In the genomic region with DNA sequence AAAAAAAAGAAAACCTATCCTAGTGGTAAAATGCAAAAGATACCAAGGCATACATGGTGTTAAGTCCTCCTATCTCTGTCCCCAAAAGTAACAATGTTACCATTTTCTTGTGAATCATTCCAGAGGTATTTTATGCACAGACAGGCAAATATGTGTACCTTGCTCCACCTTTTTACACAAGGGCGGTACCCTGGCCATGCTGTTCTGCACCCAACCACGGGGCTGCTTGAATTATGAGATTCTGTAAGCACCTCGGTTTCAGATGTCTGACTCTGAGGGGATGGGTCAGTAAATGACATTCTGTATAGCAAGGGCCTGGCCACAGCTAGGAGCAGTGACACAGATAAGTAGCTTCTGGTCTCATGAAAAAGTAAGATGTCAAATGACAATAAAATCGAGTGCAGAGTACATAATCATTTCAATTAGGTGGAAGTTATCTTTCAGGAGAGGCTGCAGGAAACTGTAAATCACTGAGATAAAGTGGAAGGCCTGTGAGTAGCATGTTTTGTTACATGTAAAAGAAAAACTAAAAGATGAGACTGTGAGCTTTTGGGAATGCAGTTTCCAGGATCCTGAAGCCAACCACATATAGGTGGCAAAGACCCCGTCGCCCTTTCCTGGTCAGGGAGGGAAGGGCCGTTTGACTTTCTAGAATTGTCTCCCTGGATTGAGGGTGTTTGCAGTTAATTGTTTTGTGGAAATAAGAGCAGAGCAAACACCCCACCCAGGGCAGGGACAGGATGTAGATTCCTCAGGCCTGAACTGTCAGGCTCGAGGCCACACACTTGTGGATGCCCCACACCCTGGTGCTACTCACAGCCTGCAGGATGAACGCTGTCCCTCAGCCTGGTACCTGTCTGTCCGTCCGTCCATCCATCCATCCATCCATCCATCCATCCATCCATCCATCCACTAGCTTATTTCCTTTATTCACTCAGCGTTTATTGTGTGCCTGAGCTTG, we compare ENCODE assay signal across 12 cellular contexts. TPM values are rescaled to one million over a fixed set of nuclear protein-coding genes. Genes with fewer than 3 reads are reported as not detected.
DNase-seq lines count a peak whose midpoint lies in the region; ATAC-seq and TF ChIP-seq lines count a peak whose summit lies in the region.
"Had no signal": no experiment of that assay in that cellular context is flagged by ENCODE, and none has a peak within 500 bp of the region (broad histone marks: within the 10 kb centered on the region; RNA-seq: fewer than 3 reads in every experiment).

No MANE protein-coding gene starts in this region.

- H3K36me3 ChIP-seq in HEK293 (ENCODE audit: control insufficient read depth in 2 of 2, insufficient read depth in 1 of 2, low read length in 2 of 2) (no peaks in the 10 kb centered on the region), body of pancreas (replicated peaks in 1 of 2; ENCODE audit: insufficient read depth in 1 of 2, low read depth in 2 of 2) (no peaks in the 10 kb centered on the region)
- H3K36me3 ChIP-seq: BE2C had no signal

- H3K4me1 ChIP-seq in HEK293 (ENCODE audit: control insufficient read depth, insufficient read depth, low read length): no peaks in the 10 kb centered on the region
- H3K4me1 ChIP-seq in body of pancreas: no peaks in the 10 kb centered on the region
- H3K4me1 ChIP-seq: BE2C had no signal

- H3K4me3 ChIP-seq in HEK293 (ENCODE audit: low read depth, low read length) (no peak overlapping the region), body of pancreas (no peak overlapping the region)

- H3K9me3 ChIP-seq in HEK293 (ENCODE audit: control insufficient read depth, insufficient read depth, low read depth, low read length) (no peaks in the 10 kb centered on the region), body of pancreas (no peaks in the 10 kb centered on the region)
- H3K9me3 ChIP-seq: BE2C had no signal

- H3K27ac ChIP-seq in HEK293 (ENCODE audit: extremely low read depth, low read depth, low read length): no peak overlapping the region
- peak overlapping the region; percentile 95 for H3K27ac ChIP-seq in RWPE1
- H3K27ac ChIP-seq in body of pancreas: no peak overlapping the region
- H3K27ac ChIP-seq: HL-60 had no signal

- 58 to 59% methylated on average over 12 of the region's 12 CpGs for WGBS in body of pancreas, 2 donors

- CTCF ChIA-PET in HEK293 (lab: Yijun Ruan, JAX): interaction anchor here (0.9 kb wide), 1 partner anchor 66 kb away, joined by 3 read pairs; no protein-coding TSS in a partner anchor
- CTCF ChIA-PET in RWPE1 (lab: Yijun Ruan, JAX): no interaction called here

- intact Hi-C loops in body of pancreas (cut with DNase I): no loop called here

- TF ChIP-seq CTCF in HEK293 (tag by site-specific recombination; IDR thresholded peaks at IDR 0.05) (no peak), RWPE1 (conservative IDR thresholded peaks at IDR 0.05; ENCODE audit: low read depth) (no peak), body of pancreas (IDR thresholded peaks at IDR 0.05) (no peak)

- POLR2A ChIA-PET in HEK293 (lab: Yijun Ruan, JAX): no interaction called here
- POLR2A ChIA-PET in RWPE1 (lab: Yijun Ruan, JAX; ENCODE audit: low non-redundant PET): no interaction called here

- DNase-seq in A172 (ENCODE audit: low spot score) (peak; percentile 77), RWPE1 (ENCODE audit: low spot score) (peak; percentile 44), left kidney (ENCODE audit: low read depth, low spot score) (peak; percentile 80), NCI-H1092 treated with DMSO at 0.1 percent for 48 hours (lab: John Stamatoyannopoulos, UW) (no peak), body of pancreas (no peak)
- DNase-seq: amniotic stem cell, BE2C, NCI-H1048 had no signal

- no peak for ATAC-seq in activated CD4-positive, CD25-positive, alpha-beta regulatory T cell treated with anti-CD3 and anti-CD28 coated beads, Interleukin-2, amount 50 U/mL, for 24 hours
- ATAC-seq in GM21360 (IDR thresholded peaks at IDR 0.05; ENCODE audit: unreplicated experiment) (no peak), body of pancreas (no peak)

- H3K27me3 ChIP-seq in body of pancreas: no peaks in the 10 kb centered on the region
- H3K27me3 ChIP-seq: BE2C had no signal

- no peak for TF ChIP-seq POLR2A in body of pancreas (IDR thresholded peaks at IDR 0.05)

TF ChIP-seq in HEK293, 187 proteins besides CTCF, POLR2A, EP300 and RAD21:
- no peak for TF ChIP-seq GLI4 (tag by site-specific recombination; IDR thresholded peaks at IDR 0.05)
- TF ChIP-seq, protein P1, sequence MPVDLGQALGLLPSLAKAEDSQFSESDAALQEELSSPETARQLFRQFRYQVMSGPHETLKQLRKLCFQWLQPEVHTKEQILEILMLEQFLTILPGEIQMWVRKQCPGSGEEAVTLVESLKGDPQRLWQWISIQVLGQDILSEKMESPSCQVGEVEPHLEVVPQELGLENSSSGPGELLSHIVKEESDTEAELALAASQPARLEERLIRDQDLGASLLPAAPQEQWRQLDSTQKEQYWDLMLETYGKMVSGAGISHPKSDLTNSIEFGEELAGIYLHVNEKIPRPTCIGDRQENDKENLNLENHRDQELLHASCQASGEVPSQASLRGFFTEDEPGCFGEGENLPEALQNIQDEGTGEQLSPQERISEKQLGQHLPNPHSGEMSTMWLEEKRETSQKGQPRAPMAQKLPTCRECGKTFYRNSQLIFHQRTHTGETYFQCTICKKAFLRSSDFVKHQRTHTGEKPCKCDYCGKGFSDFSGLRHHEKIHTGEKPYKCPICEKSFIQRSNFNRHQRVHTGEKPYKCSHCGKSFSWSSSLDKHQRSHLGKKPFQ (tag by site-specific recombination; IDR thresholded peaks at IDR 0.05): no peak
- no peak for TF ChIP-seq ZNF423 (tag by site-specific recombination; IDR thresholded peaks at IDR 0.05)
- no peak for TF ChIP-seq IKZF3 (tag by site-specific recombination; IDR thresholded peaks at IDR 0.05)
- 0 out of 2 replicates have a peak, but pooled peaks have one; percentile 17 for TF ChIP-seq ZNF600 (tag by site-specific recombination; IDR thresholded peaks at IDR 0.05)
- no peak for TF ChIP-seq FEZF1 (tag by site-specific recombination; IDR thresholded peaks at IDR 0.05)
- no peak for TF ChIP-seq ZXDB (tag by site-specific recombination; IDR thresholded peaks at IDR 0.05)
- peak; percentile 61 for TF ChIP-seq ZNF366 (tag by site-specific recombination; conservative IDR thresholded peaks at IDR 0.05)
- TF ChIP-seq GLIS2 (tag by site-specific recombination; IDR thresholded peaks at IDR 0.05): no peak
- TF ChIP-seq, protein P2, sequence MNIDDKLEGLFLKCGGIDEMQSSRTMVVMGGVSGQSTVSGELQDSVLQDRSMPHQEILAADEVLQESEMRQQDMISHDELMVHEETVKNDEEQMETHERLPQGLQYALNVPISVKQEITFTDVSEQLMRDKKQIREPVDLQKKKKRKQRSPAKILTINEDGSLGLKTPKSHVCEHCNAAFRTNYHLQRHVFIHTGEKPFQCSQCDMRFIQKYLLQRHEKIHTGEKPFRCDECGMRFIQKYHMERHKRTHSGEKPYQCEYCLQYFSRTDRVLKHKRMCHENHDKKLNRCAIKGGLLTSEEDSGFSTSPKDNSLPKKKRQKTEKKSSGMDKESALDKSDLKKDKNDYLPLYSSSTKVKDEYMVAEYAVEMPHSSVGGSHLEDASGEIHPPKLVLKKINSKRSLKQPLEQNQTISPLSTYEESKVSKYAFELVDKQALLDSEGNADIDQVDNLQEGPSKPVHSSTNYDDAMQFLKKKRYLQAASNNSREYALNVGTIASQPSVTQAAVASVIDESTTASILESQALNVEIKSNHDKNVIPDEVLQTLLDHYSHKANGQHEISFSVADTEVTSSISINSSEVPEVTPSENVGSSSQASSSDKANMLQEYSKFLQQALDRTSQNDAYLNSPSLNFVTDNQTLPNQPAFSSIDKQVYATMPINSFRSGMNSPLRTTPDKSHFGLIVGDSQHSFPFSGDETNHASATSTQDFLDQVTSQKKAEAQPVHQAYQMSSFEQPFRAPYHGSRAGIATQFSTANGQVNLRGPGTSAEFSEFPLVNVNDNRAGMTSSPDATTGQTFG (tag by site-specific recombination; IDR thresholded peaks at IDR 0.05; ENCODE audit: borderline replicate concordance): no peak
- TF ChIP-seq KLF1 (tag by site-specific recombination; IDR thresholded peaks at IDR 0.05): peak; percentile 64
- TF ChIP-seq, protein P3, sequence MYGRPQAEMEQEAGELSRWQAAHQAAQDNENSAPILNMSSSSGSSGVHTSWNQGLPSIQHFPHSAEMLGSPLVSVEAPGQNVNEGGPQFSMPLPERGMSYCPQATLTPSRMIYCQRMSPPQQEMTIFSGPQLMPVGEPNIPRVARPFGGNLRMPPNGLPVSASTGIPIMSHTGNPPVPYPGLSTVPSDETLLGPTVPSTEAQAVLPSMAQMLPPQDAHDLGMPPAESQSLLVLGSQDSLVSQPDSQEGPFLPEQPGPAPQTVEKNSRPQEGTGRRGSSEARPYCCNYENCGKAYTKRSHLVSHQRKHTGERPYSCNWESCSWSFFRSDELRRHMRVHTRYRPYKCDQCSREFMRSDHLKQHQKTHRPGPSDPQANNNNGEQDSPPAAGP (tag by site-specific recombination; IDR thresholded peaks at IDR 0.05): peak; percentile 77
- TF ChIP-seq, protein P4, sequence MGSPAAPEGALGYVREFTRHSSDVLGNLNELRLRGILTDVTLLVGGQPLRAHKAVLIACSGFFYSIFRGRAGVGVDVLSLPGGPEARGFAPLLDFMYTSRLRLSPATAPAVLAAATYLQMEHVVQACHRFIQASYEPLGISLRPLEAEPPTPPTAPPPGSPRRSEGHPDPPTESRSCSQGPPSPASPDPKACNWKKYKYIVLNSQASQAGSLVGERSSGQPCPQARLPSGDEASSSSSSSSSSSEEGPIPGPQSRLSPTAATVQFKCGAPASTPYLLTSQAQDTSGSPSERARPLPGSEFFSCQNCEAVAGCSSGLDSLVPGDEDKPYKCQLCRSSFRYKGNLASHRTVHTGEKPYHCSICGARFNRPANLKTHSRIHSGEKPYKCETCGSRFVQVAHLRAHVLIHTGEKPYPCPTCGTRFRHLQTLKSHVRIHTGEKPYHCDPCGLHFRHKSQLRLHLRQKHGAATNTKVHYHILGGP (tag by site-specific recombination; IDR thresholded peaks at IDR 0.05): no peak
- TF ChIP-seq, protein P5, sequence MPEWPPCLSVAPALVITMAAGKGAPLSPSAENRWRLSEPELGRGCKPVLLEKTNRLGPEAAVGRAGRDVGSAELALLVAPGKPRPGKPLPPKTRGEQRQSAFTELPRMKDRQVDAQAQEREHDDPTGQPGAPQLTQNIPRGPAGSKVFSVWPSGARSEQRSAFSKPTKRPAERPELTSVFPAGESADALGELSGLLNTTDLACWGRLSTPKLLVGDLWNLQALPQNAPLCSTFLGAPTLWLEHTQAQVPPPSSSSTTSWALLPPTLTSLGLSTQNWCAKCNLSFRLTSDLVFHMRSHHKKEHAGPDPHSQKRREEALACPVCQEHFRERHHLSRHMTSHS (tag by site-specific recombination; IDR thresholded peaks at IDR 0.05): no peak

RNA-seq across cellular contexts. Expression of a gene that starts 30.2 kb away (rescaled TPM):
- total RNA-seq in A172 (2014; rRNA removed; shearing (Covaris generic)): 225 and 260 TPM in 2 replicates
- 100 to 1,000 TPM; 104 to 121 TPM for total RNA-seq in body of pancreas

Comparison
In these comparisons a context has a peak if more than half of its experiments do, and no peak if none do; other contexts are left out.
1. DNase-seq: peak in A172 (single experiment), RWPE1 (single experiment) and left kidney (single experiment); none in NCI-H1092 treated with DMSO at 0.1 percent for 48 hours (single experiment) and body of pancreas (0 of 4).